Comparison of ENCODE assay signal across 8 cellular contexts in genomic region chr3:157087398-157088132, GRCh38.
DNase-seq lines count a peak whose midpoint lies in the region; ATAC-seq and TF ChIP-seq lines count a peak whose summit lies in the region.

No MANE protein-coding gene starts in this region.

- DNase-seq in SK-N-DZ (ENCODE audit: low spot score), result peak; percentile 22
- peak; percentile 56 for DNase-seq in fibroblast of mammary gland (ENCODE audit: low read depth)
- peak; percentile 83 for DNase-seq in renal cortical epithelial cell (ENCODE audit: low read depth)
- no peak for DNase-seq in dedifferentiated amniotic fluid mesenchymal stem cell (ENCODE audit: extremely low spot score)
- DNase-seq in medulla oblongata (ENCODE audit: extremely low spot score), result no peak
- DNase-seq in OCI-M1 (lab: John Stamatoyannopoulos, UW), result no peak

- H3K4me3 ChIP-seq in GM08714 (ENCODE audit: low read length), result peak overlapping the region; percentile 61; the same call in 1 of the 2 replicates
- H3K4me3 ChIP-seq in fibroblast of mammary gland (ENCODE audit: control insufficient read depth, low read depth, low read length), result no peak overlapping the region

- ATAC-seq in HG03108 (IDR thresholded peaks at IDR 0.05; ENCODE audit: unreplicated experiment), result no peak

- TF ChIP-seq CTCF in fibroblast of mammary gland (conservative IDR thresholded peaks at IDR 0.05; ENCODE audit: control insufficient read depth, insufficient read depth, low read depth, low read length), result no peak

Comparison
In these comparisons a context has a peak if more than half of its experiments do, and no peak if none do; other contexts are left out.
1. DNase-seq: peak in SK-N-DZ (single experiment), fibroblast of mammary gland (single experiment) and renal cortical epithelial cell (single experiment); none in dedifferentiated amniotic fluid mesenchymal stem cell (single experiment), medulla oblongata (single experiment) and OCI-M1 (single experiment).